In the genomic region with DNA sequence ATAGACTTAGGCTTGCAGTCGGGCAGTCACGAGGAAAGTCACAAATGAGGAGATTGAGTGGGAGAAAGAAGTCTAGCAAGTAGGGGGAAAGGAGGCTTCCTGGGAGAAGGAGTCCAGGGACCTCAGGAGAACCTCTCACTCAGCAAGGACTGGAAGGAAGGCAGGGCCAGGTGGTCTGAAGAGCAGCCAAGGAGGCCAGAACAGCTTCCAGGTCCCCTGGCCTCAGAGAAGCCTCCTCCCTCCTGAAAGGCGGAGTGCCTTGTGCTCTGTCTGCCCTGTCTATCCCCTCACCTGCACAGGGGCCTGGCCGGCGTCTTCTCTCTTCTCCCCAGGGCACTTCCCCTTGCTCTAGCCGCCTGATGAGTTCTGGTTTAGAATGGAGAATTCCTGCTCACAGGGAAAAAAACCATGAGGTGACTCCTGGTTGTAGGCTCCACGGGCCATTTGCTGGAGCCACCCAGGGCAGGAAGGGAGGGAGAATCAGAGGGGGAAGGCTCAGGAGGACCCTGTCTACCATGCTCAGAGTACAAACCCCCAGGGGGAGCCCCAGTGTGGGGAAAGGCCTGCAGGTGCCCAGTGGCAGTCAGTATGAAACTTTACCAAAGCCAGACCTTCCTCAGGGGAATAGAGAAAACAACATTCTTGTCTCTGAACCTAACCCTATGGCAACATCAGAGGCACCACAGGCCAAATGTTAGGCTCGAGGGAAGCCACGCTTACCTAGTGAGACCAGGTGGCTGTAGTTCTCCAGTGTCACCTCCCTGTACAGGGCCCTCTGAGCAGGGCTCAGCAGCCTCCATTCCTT, we compare ENCODE assay signal across 10 cellular contexts. TPM values are rescaled to one million over a fixed set of nuclear protein-coding genes. Genes with fewer than 3 reads are reported as not detected.
DNase-seq lines count a peak whose midpoint lies in the region; ATAC-seq and TF ChIP-seq lines count a peak whose summit lies in the region.
"Had no signal": no experiment of that assay in that cellular context is flagged by ENCODE, and none has a peak within 500 bp of the region (broad histone marks: within the 10 kb centered on the region; RNA-seq: fewer than 3 reads in every experiment).

No MANE protein-coding gene starts in this region.

- H3K79me2 ChIP-seq in MM.1S (ENCODE audit: low read length) = no peaks in the 10 kb centered on the region

- H4K20me1 ChIP-seq in MM.1S (ENCODE audit: insufficient read depth, low read length) = no peaks in the 10 kb centered on the region

- in situ Hi-C loops in gastrocnemius medialis (cut with MboI; ENCODE audit: low sequenced_read_pairs in 4 of 4) = loop anchor here in 3 of 4 donors (25.0 kb wide), 3 partner anchors 177 to 623 kb away; a partner anchor contains a TSS

- H3K27me3 ChIP-seq in MM.1S (replicated peaks; ENCODE audit: insufficient read depth, low read length) (no peaks in the 10 kb centered on the region), gastrocnemius medialis (no peaks in the 10 kb centered on the region), spleen (replicated peaks in 1 of 7) (no peaks in the 10 kb centered on the region)

- H3K4me1 ChIP-seq in MM.1S (ENCODE audit: low read length) (peaks cover 28% of the 10 kb centered on the region), gastrocnemius medialis (peaks cover 10 to 15% of the 10 kb centered on the region in 2 donors), spleen (no peaks in the 10 kb centered on the region)

- H2AFZ ChIP-seq in MM.1S (ENCODE audit: low read length) = no peak overlapping the region

- H3K36me3 ChIP-seq in MM.1S (replicated peaks; ENCODE audit: insufficient read depth, low read length) (no peaks in the 10 kb centered on the region), gastrocnemius medialis (peaks cover 0 to 15% of the 10 kb centered on the region in 2 donors), spleen (peaks cover 0 to 54% (median 21%) of the 10 kb centered on the region in 6 donors)

- 71 to 88% (median 82%) methylated on average over 7 to 9 of the region's 9 CpGs for WGBS in spleen, 5 donors

- intact Hi-C loops in gastrocnemius medialis (cut with DNase I; ENCODE audit: low total_unique reads) = no loop called here
- intact Hi-C loops in spleen (cut with DNase I; ENCODE audit: low total_unique reads) = no loop called here

- H3K9me3 ChIP-seq in MM.1S (replicated peaks; ENCODE audit: insufficient read depth, low read length) (no peaks in the 10 kb centered on the region), gastrocnemius medialis (no peaks in the 10 kb centered on the region), spleen (no peaks in the 10 kb centered on the region)

- H3F3A ChIP-seq in MM.1S (ENCODE audit: insufficient read depth, low read length) = peaks cover 24% of the 10 kb centered on the region

- H3K27ac ChIP-seq in MM.1S (ENCODE audit: low read length) = peak overlapping the region; percentile 81
- peak overlapping the region; percentile 69 to 81 (median 76) for H3K27ac ChIP-seq in gastrocnemius medialis
- H3K27ac ChIP-seq in spleen = no peak overlapping the region
- H3K27ac ChIP-seq: epithelial cell of prostate had no signal

- ATAC-seq in GM19035 (IDR thresholded peaks at IDR 0.05; ENCODE audit: unreplicated experiment) (peak; percentile 74), HG02678 (IDR thresholded peaks at IDR 0.05; ENCODE audit: unreplicated experiment) (peak; percentile 97), gastrocnemius medialis (no peak)

- DNase-seq in MM.1S = peak; percentile 65
- DNase-seq in gastrocnemius medialis = no peak
- DNase-seq in spleen = no peak
- no peak for DNase-seq in NCI-H1694 (lab: John Stamatoyannopoulos, UW)
- no peak for DNase-seq in ureter (ENCODE audit: low spot score)
- DNase-seq: activated CD8-positive, alpha-beta memory T cell treated with anti-CD3 and anti-CD28 coated beads, Interleukin-2, amount 50 U/mL, for 4 hours; mesendoderm had no signal

- no peak for TF ChIP-seq POLR2A in gastrocnemius medialis (IDR thresholded peaks at IDR 0.05)
- no peak for TF ChIP-seq POLR2A in spleen (IDR thresholded peaks at IDR 0.05)

- H3K4me2 ChIP-seq in MM.1S (ENCODE audit: low read depth, low read length) = peak overlapping the region; percentile 39

- H3K4me3 ChIP-seq in MM.1S (ENCODE audit: low read length) = no peak overlapping the region
- no peak overlapping the region for H3K4me3 ChIP-seq in gastrocnemius medialis
- no peak overlapping the region for H3K4me3 ChIP-seq in spleen

- no peaks in the 10 kb centered on the region for H3K9me2 ChIP-seq in MM.1S (replicated peaks; ENCODE audit: insufficient read depth, low read length)

- TF ChIP-seq CTCF in MM.1S (IDR thresholded peaks at IDR 0.05; ENCODE audit: low read length) (peak; percentile 37), gastrocnemius medialis (IDR thresholded peaks at IDR 0.05 in 4 of 5, conservative IDR thresholded peaks at IDR 0.05 in 1 of 5) (peak in 1 of 5 experiments; percentile 12), spleen (IDR thresholded peaks at IDR 0.05 in 8 of 11, conservative IDR thresholded peaks at IDR 0.05 in 3 of 11) (no peak)

- H3K9ac ChIP-seq in MM.1S (ENCODE audit: low read length) = peak overlapping the region; percentile 22

RNA-seq across cellular contexts. Expression of a gene that starts 11.2 kb away (rescaled TPM):
- 1 to 10 TPM; 7.1 to 9.4 (median 8.0) TPM for total RNA-seq in gastrocnemius medialis
- 10 to 100 TPM; 14.2 to 21.9 (median 16.5) TPM for total RNA-seq in spleen
- 10 to 100 TPM in 2 of 3 donors, 1 to 10 TPM in 1; 8.7 to 16.6 (median 13.3) TPM for polyA plus RNA-seq in spleen
- total RNA-seq in ureter = 32.3 TPM

Comparison
In these comparisons a context has a peak if more than half of its experiments do, and no peak if none do; other contexts are left out.
1. ATAC-seq: peak in GM19035 (single experiment) and HG02678 (single experiment); none in gastrocnemius medialis (0 of 2).
2. H3K27ac ChIP-seq: peak in MM.1S (single experiment) and gastrocnemius medialis (4 of 4); none in spleen (0 of 8).